In the genomic region with DNA sequence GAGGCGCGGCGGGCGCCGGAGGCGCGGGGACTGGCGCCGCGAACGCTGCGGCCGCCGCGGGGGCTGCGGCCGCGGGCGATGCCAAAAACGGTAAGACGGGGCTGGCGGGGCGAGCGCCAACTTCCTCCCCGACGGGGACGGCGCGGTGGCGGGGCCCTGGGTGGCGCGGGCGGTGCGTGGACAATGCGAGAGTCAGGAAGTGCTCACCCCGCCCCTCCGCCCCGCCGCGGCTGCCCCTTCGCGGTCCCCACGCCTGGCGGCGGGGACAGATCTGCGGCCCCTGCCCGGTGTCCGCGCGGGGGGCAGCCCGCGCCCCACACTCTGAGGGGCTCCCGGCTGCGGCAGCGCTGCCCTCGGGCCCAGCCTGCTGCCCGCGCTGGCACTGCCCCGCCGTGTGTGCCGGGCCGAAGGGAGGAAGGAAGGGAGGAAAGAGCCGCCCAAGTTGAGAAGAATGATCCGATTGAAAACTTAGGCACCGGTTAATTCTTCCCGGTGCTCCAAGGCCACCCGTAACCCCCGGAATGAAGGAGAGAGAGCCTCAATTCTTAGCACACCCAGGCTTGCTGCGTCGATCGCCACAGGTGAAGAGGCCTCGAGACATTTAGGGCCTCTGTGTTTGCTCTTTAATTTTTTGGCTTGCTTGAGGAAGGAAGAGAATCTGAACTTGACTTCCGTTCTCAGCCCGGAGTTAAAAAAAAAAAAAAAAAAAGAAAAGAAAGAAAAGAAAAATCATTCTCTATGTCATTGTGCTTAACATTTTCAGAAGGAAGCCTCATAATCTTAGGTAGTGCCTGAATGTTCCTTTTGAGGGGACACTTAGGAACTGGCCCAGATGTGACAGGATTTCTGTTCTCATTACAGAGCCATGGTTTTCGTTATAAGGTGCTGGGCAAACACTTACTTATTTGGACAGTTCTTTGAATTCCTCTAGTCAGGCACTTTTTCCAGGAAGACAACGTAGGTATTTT, we compare ENCODE assay signal across 7 cellular contexts. TPM values are rescaled to one million over a fixed set of nuclear protein-coding genes. Genes with fewer than 3 reads are reported as not detected.
DNase-seq lines count a peak whose midpoint lies in the region; ATAC-seq and TF ChIP-seq lines count a peak whose summit lies in the region.

No MANE protein-coding gene starts in this region.

- H3K4me1 Mint-ChIP-seq in activated T-helper 1 cell treated with anti-CD3 and anti-CD28 coated beads, Interleukin-12 subunit alpha, Interleukin-12 subunit beta, Interleukin-2, Interleukin-4 antibody, amounts not matched to agents 30 ng/mL and 10 ng/mL and 1 ng/mL, durations not matched to agents 14 hours and 24 hours and 36 hours (ENCODE audit: low read depth) = peaks cover 80% of the 10 kb centered on the region
- H3K4me1 Mint-ChIP-seq in naive thymus-derived CD8-positive, alpha-beta T cell = peaks cover 39 to 88% (median 75%) of the 10 kb centered on the region in 4 donors
- peaks cover 32% of the 10 kb centered on the region for H3K4me1 Mint-ChIP-seq in type B pancreatic cell (ENCODE audit: unreplicated experiment)

- TF ChIP-seq CTCF in type B pancreatic cell (conservative IDR thresholded peaks at IDR 0.05) = no peak

- no peaks in the 10 kb centered on the region for H3K36me3 ChIP-seq in NT2/D1 (ENCODE audit: insufficient read depth, insufficient read length, low read length)

- no peaks in the 10 kb centered on the region for H3K27me3 ChIP-seq in NT2/D1 (ENCODE audit: insufficient read depth, insufficient read length)

- no peaks in the 10 kb centered on the region for H3K27me3 Mint-ChIP-seq in activated T-helper 1 cell treated with anti-CD3 and anti-CD28 coated beads, Interleukin-12 subunit alpha, Interleukin-12 subunit beta, Interleukin-2, Interleukin-4 antibody, amounts not matched to agents 30 ng/mL and 10 ng/mL and 1 ng/mL, durations not matched to agents 14 hours and 24 hours and 36 hours (ENCODE audit: insufficient read depth)
- peaks cover 0 to 3% (median 0%) of the 10 kb centered on the region in 5 donors for H3K27me3 Mint-ChIP-seq in naive thymus-derived CD8-positive, alpha-beta T cell
- peaks cover 3% of the 10 kb centered on the region for H3K27me3 Mint-ChIP-seq in type B pancreatic cell

- H3K9ac ChIP-seq in NT2/D1 (ENCODE audit: insufficient read length, low read depth) = peak overlapping the region; percentile 80

- POLR2A ChIA-PET in naive thymus-derived CD8-positive, alpha-beta T cell (lab: Charles Lee) = interaction anchor here (1.6 to 6.2 kb wide), 10 partner anchors 10 to 239 kb away, joined by 7 to 105 read pairs (median 20); a partner anchor contains a TSS

- DNase-seq in NT2/D1 (ENCODE audit: low read depth, low spot score) (no peak), fibroblast of peridontal ligament (ENCODE audit: extremely low read depth) (peak; percentile 46), type B pancreatic cell (ENCODE audit: extremely low spot score, unreplicated experiment) (peak; percentile 69)
- DNase-seq in activated T-helper 1 cell treated with anti-CD3 and anti-CD28 coated beads, Interleukin-12 subunit alpha, Interleukin-12 subunit beta, Interleukin-2, Interleukin-4 antibody, amounts not matched to agents 30 ng/mL and 10 ng/mL and 1 ng/mL, durations not matched to agents 14 hours and 24 hours and 36 hours (ENCODE audit: low spot score) = peak; percentile 60
- DNase-seq in naive thymus-derived CD8-positive, alpha-beta T cell = peak; percentile 33 to 80 (median 62)

- H3K9me3 Mint-ChIP-seq in activated T-helper 1 cell treated with anti-CD3 and anti-CD28 coated beads, Interleukin-12 subunit alpha, Interleukin-12 subunit beta, Interleukin-2, Interleukin-4 antibody, amounts not matched to agents 30 ng/mL and 10 ng/mL and 1 ng/mL, durations not matched to agents 14 hours and 24 hours and 36 hours = no peaks in the 10 kb centered on the region
- peaks cover 0 to 11% (median 2%) of the 10 kb centered on the region in 9 donors for H3K9me3 Mint-ChIP-seq in naive thymus-derived CD8-positive, alpha-beta T cell
- H3K9me3 Mint-ChIP-seq in type B pancreatic cell = no peaks in the 10 kb centered on the region

- ATAC-seq in GM18517 (IDR thresholded peaks at IDR 0.05; ENCODE audit: unreplicated experiment) (peak; percentile 34), HG02840 (IDR thresholded peaks at IDR 0.05; ENCODE audit: low FRiP score, unreplicated experiment) (peak; percentile 33)
- ATAC-seq in naive thymus-derived CD8-positive, alpha-beta T cell = peak; percentile 39 to 49

- intact Hi-C loops in activated T-helper 1 cell treated with anti-CD3 and anti-CD28 coated beads, Interleukin-12 subunit alpha, Interleukin-12 subunit beta, Interleukin-2, Interleukin-4 antibody, amounts not matched to agents 30 ng/mL and 10 ng/mL and 1 ng/mL, durations not matched to agents 14 hours and 24 hours and 36 hours (cut with micrococcal nuclease) = loop anchor here (1.0 kb wide), 4 partner anchors 8 to 238 kb away; a partner anchor contains a TSS

- no peaks in the 10 kb centered on the region for H3K4me1 ChIP-seq in NT2/D1 (ENCODE audit: insufficient read depth, insufficient read length)

- peaks cover 24% of the 10 kb centered on the region for H3K36me3 Mint-ChIP-seq in activated T-helper 1 cell treated with anti-CD3 and anti-CD28 coated beads, Interleukin-12 subunit alpha, Interleukin-12 subunit beta, Interleukin-2, Interleukin-4 antibody, amounts not matched to agents 30 ng/mL and 10 ng/mL and 1 ng/mL, durations not matched to agents 14 hours and 24 hours and 36 hours (ENCODE audit: low read depth)
- peaks cover 18 to 28% (median 20%) of the 10 kb centered on the region in 3 donors for H3K36me3 Mint-ChIP-seq in naive thymus-derived CD8-positive, alpha-beta T cell
- H3K36me3 Mint-ChIP-seq in type B pancreatic cell = peaks cover 11% of the 10 kb centered on the region

- peak overlapping the region; percentile 85 for H3K4me3 Mint-ChIP-seq in activated T-helper 1 cell treated with anti-CD3 and anti-CD28 coated beads, Interleukin-12 subunit alpha, Interleukin-12 subunit beta, Interleukin-2, Interleukin-4 antibody, amounts not matched to agents 30 ng/mL and 10 ng/mL and 1 ng/mL, durations not matched to agents 14 hours and 24 hours and 36 hours
- H3K4me3 Mint-ChIP-seq in naive thymus-derived CD8-positive, alpha-beta T cell = peak overlapping the region; percentile 86 to 100 (median 96)
- peak overlapping the region; percentile 94 for H3K4me3 Mint-ChIP-seq in type B pancreatic cell

- no peaks in the 10 kb centered on the region for H3K9me3 ChIP-seq in NT2/D1 (ENCODE audit: insufficient read depth, low read length)

- peak overlapping the region; percentile 84 for H3K27ac Mint-ChIP-seq in activated T-helper 1 cell treated with anti-CD3 and anti-CD28 coated beads, Interleukin-12 subunit alpha, Interleukin-12 subunit beta, Interleukin-2, Interleukin-4 antibody, amounts not matched to agents 30 ng/mL and 10 ng/mL and 1 ng/mL, durations not matched to agents 14 hours and 24 hours and 36 hours
- H3K27ac Mint-ChIP-seq in naive thymus-derived CD8-positive, alpha-beta T cell = peak overlapping the region; percentile 95 to 100 (median 99)
- H3K27ac Mint-ChIP-seq in type B pancreatic cell = peak overlapping the region; percentile 93

- H3K4me3 ChIP-seq in NT2/D1 (ENCODE audit: insufficient read length, low read depth) = peak overlapping the region; percentile 57

RNA-seq across cellular contexts. Expression of a gene that starts 1.0 kb away (rescaled TPM):
- 49.1 and 49.9 TPM in 2 replicates for total RNA-seq in activated T-helper 1 cell treated with anti-CD3 and anti-CD28 coated beads, Interleukin-12 subunit alpha, Interleukin-12 subunit beta, Interleukin-2, Interleukin-4 antibody, amounts not matched to agents 30 ng/mL and 10 ng/mL and 1 ng/mL, durations not matched to agents 14 hours and 24 hours and 36 hours
- 100 to 1,000 TPM; 154 to 159 TPM for total RNA-seq in naive thymus-derived CD8-positive, alpha-beta T cell
- polyA plus RNA-seq in naive thymus-derived CD8-positive, alpha-beta T cell = 1 to 10 TPM; 4.6 to 8.5 (median 5.5) TPM
- total RNA-seq in type B pancreatic cell (ENCODE audit: low replicate concordance) = 17.8 and 24.4 TPM in 2 replicates
